ENCODE assay signal across 23 cellular contexts in genomic region chr22:37285937-37286336, GRCh38.
DNase-seq lines count a peak whose midpoint lies in the region; ATAC-seq and TF ChIP-seq lines count a peak whose summit lies in the region.
"Had no signal": no experiment of that assay in that cellular context is flagged by ENCODE, and none has a peak within 500 bp of the region (broad histone marks: within the 10 kb centered on the region; RNA-seq: fewer than 3 reads in every experiment).

No MANE protein-coding gene starts in this region.

- H3K4me1 Mint-ChIP-seq in activated naive CD4-positive, alpha-beta T cell treated with anti-CD3 and anti-CD28 coated beads, Interleukin-2, amount 50 U/mL, for 24 hours, result peaks cover 81% of the 10 kb centered on the region
- H3K4me1 Mint-ChIP-seq in effector memory CD8-positive, alpha-beta T cell (ENCODE audit: low read depth in 2 of 2), result peaks cover 74 to 80% of the 10 kb centered on the region in 2 donors
- H3K4me1 Mint-ChIP-seq in stimulated activated naive B cell treated with anti-CD40 and anti-IgM and Interleukin-4, amounts not matched to agents 10 μg/mL and 1 μg/mL and 100 μg/mL, for 72 hours, result peaks cover 71 to 92% of the 10 kb centered on the region in 2 donors

- no peaks in the 10 kb centered on the region for H3K27me3 ChIP-seq in Loucy (ENCODE audit: insufficient read depth, low read length, poor library complexity, severe bottlenecking)

- H3K36me3 Mint-ChIP-seq in activated naive CD4-positive, alpha-beta T cell treated with anti-CD3 and anti-CD28 coated beads, Interleukin-2, amount 50 U/mL, for 24 hours, result peaks cover 20% of the 10 kb centered on the region
- peaks cover 50% of the 10 kb centered on the region for H3K36me3 Mint-ChIP-seq in effector memory CD8-positive, alpha-beta T cell (ENCODE audit: insufficient read depth)
- peaks cover 7 to 35% of the 10 kb centered on the region in 2 donors for H3K36me3 Mint-ChIP-seq in stimulated activated naive B cell treated with anti-CD40 and anti-IgM and Interleukin-4, amounts not matched to agents 10 μg/mL and 1 μg/mL and 100 μg/mL, for 72 hours

- peak overlapping the region; percentile 55 for H3K27ac Mint-ChIP-seq in activated naive CD4-positive, alpha-beta T cell treated with anti-CD3 and anti-CD28 coated beads, Interleukin-2, amount 50 U/mL, for 24 hours
- peak overlapping the region; percentile 44 to 96 for H3K27ac Mint-ChIP-seq in effector memory CD8-positive, alpha-beta T cell
- peak overlapping the region; percentile 79 for H3K27ac Mint-ChIP-seq in stimulated activated naive B cell treated with anti-CD40 and anti-IgM and Interleukin-4, amounts not matched to agents 10 μg/mL and 1 μg/mL and 100 μg/mL, for 72 hours

- no peak for TF ChIP-seq CTCF in Loucy (conservative IDR thresholded peaks at IDR 0.05; ENCODE audit: low read length)

- no peak overlapping the region for H3K9ac ChIP-seq in Loucy (ENCODE audit: low read depth, low read length, poor library complexity, severe bottlenecking)
- H3K9ac ChIP-seq: KMS-11, SK-N-SH had no signal

- peaks cover 71% of the 10 kb centered on the region for H3K79me2 ChIP-seq in Loucy (ENCODE audit: insufficient read depth, low read length)

- H3K9me2 ChIP-seq in Loucy (replicated peaks; ENCODE audit: low read depth, low read length), result no peaks in the 10 kb centered on the region
- H3K9me2 ChIP-seq: SK-N-SH had no signal

- H3K9me3 ChIP-seq in Loucy (ENCODE audit: insufficient read depth, low read depth, low read length), result no peaks in the 10 kb centered on the region
- H3K9me3 ChIP-seq: adrenal gland, breast epithelium, heart left ventricle, SK-N-SH, transverse colon had no signal

- H3K4me2 ChIP-seq in Loucy (ENCODE audit: low read depth, low read length, poor library complexity, severe bottlenecking), result peak overlapping the region; percentile 98
- H3K4me2 ChIP-seq: KMS-11, SK-N-SH had no signal

- no peaks in the 10 kb centered on the region for H3K9me3 Mint-ChIP-seq in activated naive CD4-positive, alpha-beta T cell treated with anti-CD3 and anti-CD28 coated beads, Interleukin-2, amount 50 U/mL, for 24 hours
- H3K9me3 Mint-ChIP-seq in effector memory CD8-positive, alpha-beta T cell, result no peaks in the 10 kb centered on the region
- H3K9me3 Mint-ChIP-seq in stimulated activated naive B cell treated with anti-CD40 and anti-IgM and Interleukin-4, amounts not matched to agents 10 μg/mL and 1 μg/mL and 100 μg/mL, for 72 hours, result no peaks in the 10 kb centered on the region

- no peaks in the 10 kb centered on the region for H3F3A ChIP-seq in Loucy (ENCODE audit: low read depth)

- H4K20me1 ChIP-seq in Loucy (ENCODE audit: insufficient read depth, low read length, poor library complexity, severe bottlenecking), result peaks cover 7% of the 10 kb centered on the region

- H3K36me3 ChIP-seq in Loucy (ENCODE audit: insufficient read depth, low read length), result no peaks in the 10 kb centered on the region; the same call in 1 of the 2 replicates
- H3K36me3 ChIP-seq: adrenal gland, breast epithelium, transverse colon had no signal

- peak overlapping the region; percentile 7 for H3K4me3 Mint-ChIP-seq in activated naive CD4-positive, alpha-beta T cell treated with anti-CD3 and anti-CD28 coated beads, Interleukin-2, amount 50 U/mL, for 24 hours
- H3K4me3 Mint-ChIP-seq in effector memory CD8-positive, alpha-beta T cell, result peak overlapping the region; percentile 97 to 99
- no peak overlapping the region for H3K4me3 Mint-ChIP-seq in stimulated activated naive B cell treated with anti-CD40 and anti-IgM and Interleukin-4, amounts not matched to agents 10 μg/mL and 1 μg/mL and 100 μg/mL, for 72 hours

- no peak for ATAC-seq in effector memory CD8-positive, alpha-beta T cell (replicated peaks)
- no peak for ATAC-seq in stimulated activated naive B cell treated with anti-CD40 and anti-IgM and Interleukin-4, amounts not matched to agents 10 μg/mL and 1 μg/mL and 100 μg/mL, for 72 hours (replicated peaks)
- ATAC-seq: heart left ventricle, left lobe of liver had no signal

- DNase-seq in activated naive CD4-positive, alpha-beta T cell (lab: John Stamatoyannopoulos, UW), result no peak
- DNase-seq in effector memory CD8-positive, alpha-beta T cell, result no peak
- no peak for DNase-seq in stimulated activated naive B cell treated with anti-CD40 and anti-IgM and Interleukin-4, amounts not matched to agents 10 μg/mL and 1 μg/mL and 100 μg/mL, for 72 hours
- DNase-seq in pons (ENCODE audit: low spot score) (no peak), NCI-H1930 (lab: John Stamatoyannopoulos, UW) (no peak)
- DNase-seq: activated CD4-positive, alpha-beta T cell treated with anti-CD3 and anti-CD28 coated beads for 48 hours; activated T-cell treated with anti-CD3 and anti-CD28 coated beads, Interleukin-2, amount 50 U/mL, for 1 hour; adrenal gland; midbrain; NCI-H1048; NCI-H2029 treated with DMSO at 0.1 percent for 48 hours; NCI-H446; SK-N-SH; small intestine; stimulated activated CD4-positive, alpha-beta T cell treated with anti-CD3 and anti-CD28 coated beads, Interleukin-2, amount 100 ng/mL, for 48 hours; stomach; transverse colon had no signal

- peaks cover 59% of the 10 kb centered on the region for H3K4me1 ChIP-seq in Loucy (ENCODE audit: insufficient read depth, low read length, poor library complexity, severe bottlenecking)
- H3K4me1 ChIP-seq: adrenal gland, breast epithelium, transverse colon had no signal

- H2AFZ ChIP-seq in Loucy (ENCODE audit: low read length), result no peak overlapping the region

- no peak overlapping the region for H3K4me3 ChIP-seq in Loucy (ENCODE audit: low read length, poor library complexity, severe bottlenecking)
- H3K4me3 ChIP-seq: adrenal gland, breast epithelium, transverse colon had no signal

- H3K27me3 Mint-ChIP-seq in activated naive CD4-positive, alpha-beta T cell treated with anti-CD3 and anti-CD28 coated beads, Interleukin-2, amount 50 U/mL, for 24 hours, result no peaks in the 10 kb centered on the region
- no peaks in the 10 kb centered on the region for H3K27me3 Mint-ChIP-seq in effector memory CD8-positive, alpha-beta T cell
- H3K27me3 Mint-ChIP-seq in stimulated activated naive B cell treated with anti-CD40 and anti-IgM and Interleukin-4, amounts not matched to agents 10 μg/mL and 1 μg/mL and 100 μg/mL, for 72 hours, result no peaks in the 10 kb centered on the region

Comparison
In these comparisons a context has a peak if more than half of its experiments do, and no peak if none do; other contexts are left out.
1. H3K4me3 Mint-ChIP-seq: peak in activated naive CD4-positive, alpha-beta T cell treated with anti-CD3 and anti-CD28 coated beads, Interleukin-2, amount 50 U/mL, for 24 hours (single experiment) and effector memory CD8-positive, alpha-beta T cell (2 of 2); none in stimulated activated naive B cell treated with anti-CD40 and anti-IgM and Interleukin-4, amounts not matched to agents 10 μg/mL and 1 μg/mL and 100 μg/mL, for 72 hours (0 of 2).
2. Peak in every context shown above with its lines, with median percentiles within 50 percentile points of each other: H3K27ac Mint-ChIP-seq.